8 cellular contexts compared by ENCODE assay signal in genomic region chr2:21422050-21422449, GRCh38.
DNase-seq lines count a peak whose midpoint lies in the region; ATAC-seq and TF ChIP-seq lines count a peak whose summit lies in the region.

No MANE protein-coding gene starts in this region.

- intact Hi-C loops in upper lobe of right lung (cut with DNase I) = no loop called here

- H3K9me3 ChIP-seq in upper lobe of right lung = no peaks in the 10 kb centered on the region

- TF ChIP-seq CTCF in NB4 (IDR thresholded peaks at IDR 0.05; ENCODE audit: low read depth, low read length) (peak; percentile 91), chondrocyte (IDR thresholded peaks at IDR 0.05) (peak; percentile 33), upper lobe of right lung (IDR thresholded peaks at IDR 0.05) (peak; percentile 38)

- no peaks in the 10 kb centered on the region for H3K36me3 ChIP-seq in upper lobe of right lung

- H3K4me1 Mint-ChIP-seq in chondrocyte (ENCODE audit: low read depth) = no peaks in the 10 kb centered on the region
- H3K4me1 Mint-ChIP-seq in stimulated activated effector memory CD8-positive, alpha-beta T cell treated with anti-CD3 and anti-CD28 coated beads, Interleukin-12 subunit alpha, Interleukin-12 subunit beta, amount 100 ng/mL, for 72 hours = no peaks in the 10 kb centered on the region
- no peaks in the 10 kb centered on the region for H3K4me1 Mint-ChIP-seq in stimulated activated memory B cell treated with anti-CD40 and anti-IgM and Interleukin-4, amounts not matched to agents 10 μg/mL and 1 μg/mL and 100 μg/mL, for 72 hours

- no peaks in the 10 kb centered on the region for H3K27me3 Mint-ChIP-seq in chondrocyte (ENCODE audit: low read depth)
- H3K27me3 Mint-ChIP-seq in stimulated activated memory B cell treated with anti-CD40 and anti-IgM and Interleukin-4, amounts not matched to agents 10 μg/mL and 1 μg/mL and 100 μg/mL, for 72 hours = no peaks in the 10 kb centered on the region

- no peak overlapping the region for H3K27ac ChIP-seq in upper lobe of right lung

- H3K4me3 Mint-ChIP-seq in chondrocyte (ENCODE audit: unreplicated experiment) = no peak overlapping the region
- H3K4me3 Mint-ChIP-seq in stimulated activated effector memory CD8-positive, alpha-beta T cell treated with anti-CD3 and anti-CD28 coated beads, Interleukin-12 subunit alpha, Interleukin-12 subunit beta, amount 100 ng/mL, for 72 hours = no peak overlapping the region
- H3K4me3 Mint-ChIP-seq in stimulated activated memory B cell treated with anti-CD40 and anti-IgM and Interleukin-4, amounts not matched to agents 10 μg/mL and 1 μg/mL and 100 μg/mL, for 72 hours = no peak overlapping the region

- H3K4me3 ChIP-seq in NB4 (ENCODE audit: low read depth, low read length) (no peak overlapping the region), upper lobe of right lung (no peak overlapping the region)

- no peaks in the 10 kb centered on the region for H3K36me3 Mint-ChIP-seq in chondrocyte (ENCODE audit: low read depth)
- H3K36me3 Mint-ChIP-seq in stimulated activated effector memory CD8-positive, alpha-beta T cell treated with anti-CD3 and anti-CD28 coated beads, Interleukin-12 subunit alpha, Interleukin-12 subunit beta, amount 100 ng/mL, for 72 hours = no peaks in the 10 kb centered on the region
- no peaks in the 10 kb centered on the region for H3K36me3 Mint-ChIP-seq in stimulated activated memory B cell treated with anti-CD40 and anti-IgM and Interleukin-4, amounts not matched to agents 10 μg/mL and 1 μg/mL and 100 μg/mL, for 72 hours

- ATAC-seq in GM21360 (IDR thresholded peaks at IDR 0.05; ENCODE audit: unreplicated experiment) = peak; percentile 74
- peak; percentile 76 for ATAC-seq in upper lobe of right lung
- ATAC-seq in stimulated activated effector memory CD8-positive, alpha-beta T cell treated with anti-CD3 and anti-CD28 coated beads, Interleukin-12 subunit alpha, Interleukin-12 subunit beta, amount 100 ng/mL, for 72 hours = no peak
- ATAC-seq in stimulated activated memory B cell treated with anti-CD40 and anti-IgM and Interleukin-4, amounts not matched to agents 10 μg/mL and 1 μg/mL and 100 μg/mL, for 72 hours = no peak

- no peak for TF ChIP-seq POLR2A in NB4 (IDR thresholded peaks at IDR 0.05; ENCODE audit: extremely low read depth, insufficient read length)

- H3K27me3 ChIP-seq in upper lobe of right lung = no peaks in the 10 kb centered on the region

- H3K9me3 Mint-ChIP-seq in chondrocyte (ENCODE audit: low read depth) = no peaks in the 10 kb centered on the region
- H3K9me3 Mint-ChIP-seq in stimulated activated effector memory CD8-positive, alpha-beta T cell treated with anti-CD3 and anti-CD28 coated beads, Interleukin-12 subunit alpha, Interleukin-12 subunit beta, amount 100 ng/mL, for 72 hours = peaks cover 17% of the 10 kb centered on the region
- peaks cover 3% of the 10 kb centered on the region for H3K9me3 Mint-ChIP-seq in stimulated activated memory B cell treated with anti-CD40 and anti-IgM and Interleukin-4, amounts not matched to agents 10 μg/mL and 1 μg/mL and 100 μg/mL, for 72 hours

- DNase-seq in NCI-H2196 (lab: John Stamatoyannopoulos, UW; ENCODE audit: unreplicated experiment) (peak; percentile 1), NCI-H2196 treated with DMSO at 0.1 percent for 48 hours (lab: John Stamatoyannopoulos, UW; ENCODE audit: unreplicated experiment) (no peak), NB4 (ENCODE audit: low read depth) (peak; percentile 65), chondrocyte (ENCODE audit: low spot score) (no peak), upper lobe of right lung (peak; percentile 83)
- DNase-seq in stimulated activated effector memory CD8-positive, alpha-beta T cell treated with anti-CD3 and anti-CD28 coated beads, Interleukin-12 subunit alpha, Interleukin-12 subunit beta, amount 100 ng/mL, for 72 hours (ENCODE audit: low spot score in 2 of 2) = no peak

- no peak overlapping the region for H3K27ac Mint-ChIP-seq in chondrocyte (ENCODE audit: unreplicated experiment)
- H3K27ac Mint-ChIP-seq in stimulated activated effector memory CD8-positive, alpha-beta T cell treated with anti-CD3 and anti-CD28 coated beads, Interleukin-12 subunit alpha, Interleukin-12 subunit beta, amount 100 ng/mL, for 72 hours = no peak overlapping the region
- H3K27ac Mint-ChIP-seq in stimulated activated memory B cell treated with anti-CD40 and anti-IgM and Interleukin-4, amounts not matched to agents 10 μg/mL and 1 μg/mL and 100 μg/mL, for 72 hours = no peak overlapping the region

- no peaks in the 10 kb centered on the region for H3K4me1 ChIP-seq in upper lobe of right lung

Comparison
In these comparisons a context has a peak if more than half of its experiments do, and no peak if none do; other contexts are left out.
1. DNase-seq: peak in NCI-H2196 (single experiment), NB4 (single experiment) and upper lobe of right lung (single experiment); none in NCI-H2196 treated with DMSO at 0.1 percent for 48 hours (single experiment), chondrocyte (single experiment) and stimulated activated effector memory CD8-positive, alpha-beta T cell treated with anti-CD3 and anti-CD28 coated beads, Interleukin-12 subunit alpha, Interleukin-12 subunit beta, amount 100 ng/mL, for 72 hours (0 of 2).
2. ATAC-seq: peak in GM21360 (single experiment) and upper lobe of right lung (single experiment); none in stimulated activated effector memory CD8-positive, alpha-beta T cell treated with anti-CD3 and anti-CD28 coated beads, Interleukin-12 subunit alpha, Interleukin-12 subunit beta, amount 100 ng/mL, for 72 hours (single experiment) and stimulated activated memory B cell treated with anti-CD40 and anti-IgM and Interleukin-4, amounts not matched to agents 10 μg/mL and 1 μg/mL and 100 μg/mL, for 72 hours (single experiment).
3. CTCF ChIP-seq: peak in every context shown above with its lines; median percentile 91 in NB4; 38 in upper lobe of right lung; 33 in chondrocyte.